In the genomic region with DNA sequence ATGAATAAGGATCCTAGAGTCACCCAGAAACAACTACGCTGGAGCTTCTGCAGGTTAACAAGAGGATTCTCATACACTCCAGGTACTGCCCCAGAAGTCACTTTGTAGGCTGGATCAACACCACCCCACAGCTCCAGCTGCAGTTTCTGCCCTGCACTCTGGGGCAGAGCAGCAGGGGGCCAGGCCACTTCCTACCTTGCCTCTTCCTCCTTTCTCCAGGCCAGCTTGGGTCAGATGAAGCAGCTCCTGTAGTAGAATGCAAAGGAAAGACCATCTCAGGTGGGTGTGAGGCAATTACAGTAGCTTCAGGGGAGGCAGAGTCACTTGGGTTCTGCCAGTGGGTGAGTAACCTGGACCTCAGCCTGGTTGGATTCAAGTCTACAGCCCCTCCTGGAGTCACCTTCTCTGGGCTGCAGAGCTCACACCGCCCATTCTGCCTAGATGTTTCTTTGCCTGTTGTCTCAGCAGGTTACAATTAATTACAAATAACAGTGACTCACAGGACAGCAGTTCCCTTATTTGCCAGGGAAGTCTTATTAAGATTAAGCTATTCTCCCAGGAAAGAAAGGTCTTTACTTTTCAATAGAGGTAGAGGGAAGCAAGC, we compare ENCODE assay signal across 1 cellular context.
TF ChIP-seq lines count a peak whose summit lies in the region.

No MANE protein-coding gene starts in this region.

TF ChIP-seq in HepG2, 621 proteins besides CTCF, POLR2A, EP300 and RAD21 (continued from another document):
- TF ChIP-seq, protein P1, sequence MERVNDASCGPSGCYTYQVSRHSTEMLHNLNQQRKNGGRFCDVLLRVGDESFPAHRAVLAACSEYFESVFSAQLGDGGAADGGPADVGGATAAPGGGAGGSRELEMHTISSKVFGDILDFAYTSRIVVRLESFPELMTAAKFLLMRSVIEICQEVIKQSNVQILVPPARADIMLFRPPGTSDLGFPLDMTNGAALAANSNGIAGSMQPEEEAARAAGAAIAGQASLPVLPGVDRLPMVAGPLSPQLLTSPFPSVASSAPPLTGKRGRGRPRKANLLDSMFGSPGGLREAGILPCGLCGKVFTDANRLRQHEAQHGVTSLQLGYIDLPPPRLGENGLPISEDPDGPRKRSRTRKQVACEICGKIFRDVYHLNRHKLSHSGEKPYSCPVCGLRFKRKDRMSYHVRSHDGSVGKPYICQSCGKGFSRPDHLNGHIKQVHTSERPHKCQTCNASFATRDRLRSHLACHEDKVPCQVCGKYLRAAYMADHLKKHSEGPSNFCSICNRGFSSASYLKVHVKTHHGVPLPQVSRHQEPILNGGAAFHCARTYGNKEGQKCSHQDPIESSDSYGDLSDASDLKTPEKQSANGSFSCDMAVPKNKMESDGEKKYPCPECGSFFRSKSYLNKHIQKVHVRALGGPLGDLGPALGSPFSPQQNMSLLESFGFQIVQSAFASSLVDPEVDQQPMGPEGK (CRISPR knock-in tag; IDR thresholded peaks at IDR 0.05): no peak
- TF ChIP-seq, protein P2, sequence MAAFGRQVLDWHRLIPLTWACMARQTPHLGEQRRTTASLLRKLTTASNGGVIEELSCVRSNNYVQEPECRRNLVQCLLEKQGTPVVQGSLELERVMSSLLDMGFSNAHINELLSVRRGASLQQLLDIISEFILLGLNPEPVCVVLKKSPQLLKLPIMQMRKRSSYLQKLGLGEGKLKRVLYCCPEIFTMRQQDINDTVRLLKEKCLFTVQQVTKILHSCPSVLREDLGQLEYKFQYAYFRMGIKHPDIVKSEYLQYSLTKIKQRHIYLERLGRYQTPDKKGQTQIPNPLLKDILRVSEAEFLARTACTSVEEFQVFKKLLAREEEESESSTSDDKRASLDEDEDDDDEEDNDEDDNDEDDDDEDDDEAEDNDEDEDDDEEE (CRISPR knock-in tag; IDR thresholded peaks at IDR 0.05): no peak
- TF ChIP-seq TBX3 (IDR thresholded peaks at IDR 0.05; ENCODE audit: borderline replicate concordance): no peak
- TF ChIP-seq ZNF354B (CRISPR knock-in tag; IDR thresholded peaks at IDR 0.05): no peak
- TF ChIP-seq, protein P3, sequence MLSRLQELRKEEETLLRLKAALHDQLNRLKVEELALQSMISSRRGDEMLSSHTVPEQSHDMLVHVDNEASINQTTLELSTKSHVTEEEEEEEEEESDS (CRISPR knock-in tag; IDR thresholded peaks at IDR 0.05; ENCODE audit: borderline replicate concordance): no peak
TF ChIP-seq in HepG2: peak in this region for 0.
